8 cellular contexts compared by ENCODE assay signal in the genomic region with DNA sequence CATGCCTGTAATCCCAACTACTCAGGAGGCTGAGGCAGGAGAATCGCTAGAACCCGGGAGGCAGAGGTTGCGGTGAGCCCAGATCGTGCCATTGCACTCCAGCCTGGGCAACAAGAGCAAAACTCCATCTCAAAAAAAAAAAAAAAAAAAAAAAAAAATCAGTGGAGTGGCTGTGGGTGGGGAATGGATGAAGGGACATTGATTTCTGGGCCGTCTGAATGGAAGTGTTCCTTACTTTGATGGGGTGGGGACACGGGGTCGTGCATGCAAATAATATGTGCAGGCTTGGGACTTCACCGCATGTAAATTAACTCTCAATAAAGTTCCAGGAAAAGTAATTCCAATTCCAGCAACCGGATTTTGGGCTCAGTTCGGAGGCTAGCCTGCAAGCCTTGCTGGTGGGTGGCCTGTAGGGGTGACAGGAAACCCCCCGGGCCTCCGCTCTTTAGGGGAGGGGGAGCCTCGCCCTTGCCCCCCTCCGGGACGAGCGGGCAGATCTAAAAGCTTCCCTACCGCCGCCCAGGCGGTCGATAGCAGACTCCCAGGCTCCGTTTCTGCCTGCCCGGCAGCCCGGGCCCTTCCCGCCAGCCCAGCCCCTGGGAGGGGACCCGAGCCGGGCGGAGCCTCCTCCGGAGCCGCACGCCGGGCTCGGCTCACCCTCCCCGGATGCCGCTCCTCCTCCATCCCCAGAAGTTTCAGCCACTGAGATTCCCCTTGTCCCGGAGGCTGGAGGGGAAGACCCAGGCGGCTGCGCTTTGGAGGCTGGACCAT. TPM values are rescaled to one million over a fixed set of nuclear protein-coding genes. Genes with fewer than 3 reads are reported as not detected.
A peak's percentile ranks its signal among the peaks of the same experiment; 100 is the strongest.
DNase-seq lines count a peak whose midpoint lies in the region; ATAC-seq and TF ChIP-seq lines count a peak whose summit lies in the region.

No MANE protein-coding gene starts in this region.

- peaks cover 4% of the 10 kb centered on the region for H3K9me3 ChIP-seq in adipocyte (ENCODE audit: control insufficient read depth, low read length)
- no peaks in the 10 kb centered on the region for H3K9me3 ChIP-seq in transverse colon

- peaks cover 6% of the 10 kb centered on the region for H3K27me3 ChIP-seq in adipocyte (replicated peaks; ENCODE audit: control insufficient read depth, insufficient read depth, low read length)
- no peaks in the 10 kb centered on the region for H3K27me3 ChIP-seq in transverse colon

- peak; percentile 61 for DNase-seq in activated CD8-positive, alpha-beta memory T cell treated with anti-CD3 and anti-CD28 coated beads, Interleukin-2, amount 50 U/mL, for 48 hours
- DNase-seq in activated CD8-positive, alpha-beta memory T cell treated with anti-CD3 and anti-CD28 coated beads, Interleukin-2, amount 50 U/mL, for 4 hours, result no peak
- DNase-seq in adipocyte (ENCODE audit: low read depth), result peak; percentile 12
- DNase-seq in iPS-NIHi7 (ENCODE audit: extremely low spot score), result peak; percentile 88
- peak; percentile 71 for DNase-seq in transverse colon
- DNase-seq in effector CD8-positive, alpha-beta T cell (lab: John Stamatoyannopoulos, UW), result no peak
- DNase-seq in activated effector memory CD4-positive, alpha-beta T cell treated with Interleukin-2 at 50 U/mL for 16 hours, result no peak

- H3K4me1 ChIP-seq in adipocyte (ENCODE audit: control insufficient read depth, insufficient read depth, low read length) (no peaks in the 10 kb centered on the region), transverse colon (peaks cover 0 to 7% (median 5%) of the 10 kb centered on the region in 4 donors)

- H3K27ac ChIP-seq in transverse colon, result peak overlapping the region; percentile 61 to 84 (median 74)

- intact Hi-C loops in transverse colon (cut with DNase I; ENCODE audit: low total_unique reads), result no loop called here

- H3K4me3 ChIP-seq in adipocyte (ENCODE audit: low read length) (peak overlapping the region; percentile 71), transverse colon (peak overlapping the region; percentile 15 to 48 (median 25))

- WGBS in transverse colon (ENCODE audit: low coverage in 1 of 2), 2 donors, result 12 to 20% methylated on average over 1 to 33 of the region's 37 CpGs

- in situ Hi-C loops in transverse colon (cut with MboI; ENCODE audit: low pct_ligation_motif_present in 1 of 4, low pct_unique_long_range_greater_than_20kb in 1 of 4, low sequenced_read_pairs in 3 of 4), result loop anchor here in 1 of 4 donors (25.0 kb wide), 1 partner anchor 146 kb away; no protein-coding TSS in a partner anchor

- no peak for ATAC-seq in HG03097 (IDR thresholded peaks at IDR 0.05; ENCODE audit: low FRiP score, unreplicated experiment)

- H3K36me3 ChIP-seq in adipocyte (ENCODE audit: control insufficient read depth, insufficient read depth, low read length, severe bottlenecking) (no peaks in the 10 kb centered on the region), transverse colon (no peaks in the 10 kb centered on the region)

- no peak for TF ChIP-seq EP300 in transverse colon (IDR thresholded peaks at IDR 0.05; ENCODE audit: low read depth)

- TF ChIP-seq POLR2A in transverse colon (IDR thresholded peaks at IDR 0.05), result no peak

- peak overlapping the region; percentile 49 for H3K9ac ChIP-seq in adipocyte (ENCODE audit: low read length)

- no peak for TF ChIP-seq CTCF in transverse colon (IDR thresholded peaks at IDR 0.05)

RNA-seq across cellular contexts. Expression of a gene that starts 48.0 kb away (rescaled TPM):
- total RNA-seq in transverse colon, result 100 to 1,000 TPM in 3 of 4 donors, 10 to 100 TPM in 1; 77.4 to 257 (median 136) TPM

Comparison
In these comparisons a context has a peak if more than half of its experiments do, and no peak if none do; other contexts are left out.
1. DNase-seq: peak in activated CD8-positive, alpha-beta memory T cell treated with anti-CD3 and anti-CD28 coated beads, Interleukin-2, amount 50 U/mL, for 48 hours (single experiment), adipocyte (single experiment), iPS-NIHi7 (single experiment) and transverse colon (single experiment); none in activated CD8-positive, alpha-beta memory T cell treated with anti-CD3 and anti-CD28 coated beads, Interleukin-2, amount 50 U/mL, for 4 hours (single experiment), effector CD8-positive, alpha-beta T cell (single experiment) and activated effector memory CD4-positive, alpha-beta T cell treated with Interleukin-2 at 50 U/mL for 16 hours (single experiment).